26 cellular contexts compared by ENCODE assay signal in genomic region chr22:33030923-33031525, GRCh38. TPM values are rescaled to one million over a fixed set of nuclear protein-coding genes. Genes with fewer than 3 reads are reported as not detected.
"Had no signal": no experiment of that assay in that cellular context is flagged by ENCODE, and none has a peak within 500 bp of the region (broad histone marks: within the 10 kb centered on the region; RNA-seq: fewer than 3 reads in every experiment).

No MANE protein-coding gene starts in this region.

- H3K4me3 ChIP-seq: hepatocyte, left lung, pancreas, psoas muscle, vagina had no signal

- H3K27ac Mint-ChIP-seq: activated B cell treated with CpG ODN at 0.5 μM for 24 hours; activated CD4-positive, alpha-beta T cell treated with anti-CD3 and anti-CD28 coated beads for 36 hours; activated naive CD4-positive, alpha-beta T cell treated with anti-CD3 and anti-CD28 coated beads for 36 hours; activated naive CD8-positive, alpha-beta T cell treated with anti-CD3 and anti-CD28 coated beads, Interleukin-2, amount 10 ng/mL, durations not matched to agents 7 days and 5 days; immature natural killer cell; mesothelial cell of epicardium; naive thymus-derived CD8-positive, alpha-beta T cell had no signal

- H3K4me1 ChIP-seq: left lung, pancreas, psoas muscle, vagina had no signal

- ATAC-seq: activated CD4-positive, alpha-beta T cell treated with anti-CD3 and anti-CD28 coated beads for 36 hours; activated T-cell treated with anti-CD3 and anti-CD28 coated beads, Interleukin-2, amount 50 U/mL, for 4 hours; left lung; naive thymus-derived CD8-positive, alpha-beta T cell; pancreas; psoas muscle; right cardiac atrium had no signal

- H3K27ac ChIP-seq: hepatocyte, left lung, neutrophil, pancreas, psoas muscle, vagina had no signal

- H3K4me3 Mint-ChIP-seq: activated B cell treated with CpG ODN at 0.5 μM for 24 hours; activated CD4-positive, alpha-beta T cell treated with anti-CD3 and anti-CD28 coated beads for 36 hours; activated naive CD4-positive, alpha-beta T cell treated with anti-CD3 and anti-CD28 coated beads for 36 hours; activated naive CD8-positive, alpha-beta T cell treated with anti-CD3 and anti-CD28 coated beads, Interleukin-2, amount 10 ng/mL, durations not matched to agents 7 days and 5 days; activated T-cell treated with anti-CD3 and anti-CD28 coated beads, Interleukin-2, amount 50 U/mL, for 4 hours; immature natural killer cell; mesothelial cell of epicardium; naive thymus-derived CD8-positive, alpha-beta T cell had no signal

- H3K27me3 Mint-ChIP-seq: activated naive CD8-positive, alpha-beta T cell treated with anti-CD3 and anti-CD28 coated beads, Interleukin-2, amount 10 ng/mL, durations not matched to agents 7 days and 5 days had no signal

- H3K79me2 ChIP-seq: hepatocyte had no signal

- H3K36me3 ChIP-seq: left lung, neutrophil, pancreas, vagina had no signal

- DNase-seq: activated B cell treated with CpG ODN at 0.5 μM for 24 hours; activated CD4-positive, alpha-beta T cell treated with anti-CD3 and anti-CD28 coated beads for 36 hours; activated CD4-positive, alpha-beta T cell treated with anti-CD3 and anti-CD28 coated beads, Interleukin-2, amount 50 U/mL, for 4 hours; activated CD8-positive, alpha-beta memory T cell treated with anti-CD3 and anti-CD28 coated beads for 24 hours; activated CD8-positive, alpha-beta memory T cell treated with anti-CD3 and anti-CD28 coated beads, Interleukin-2, amount 50 U/mL, for 4 hours; activated effector memory CD4-positive, alpha-beta T cell treated with Interleukin-2 at 50 U/mL for 16 hours; activated naive CD4-positive, alpha-beta T cell treated with anti-CD3 and anti-CD28 coated beads for 36 hours; activated naive CD8-positive, alpha-beta T cell treated with anti-CD3 and anti-CD28 coated beads, Interleukin-2, amount 10 ng/mL, durations not matched to agents 7 days and 5 days; activated T-cell treated with anti-CD3 and anti-CD28 coated beads, Interleukin-2, amount 50 U/mL, for 4 hours; amniotic stem cell; foreskin melanocyte; immature natural killer cell; kidney glomerular epithelial cell; left lung; naive thymus-derived CD8-positive, alpha-beta T cell; pancreas; psoas muscle; right cardiac atrium; stimulated activated CD4-positive, alpha-beta T cell treated with anti-CD3 and anti-CD28 coated beads, Interleukin-1b, Interleukin-23, amount 100 ng/mL, for 48 hours; T-helper 1 cell; trophoblast cell had no signal

- H3K4me2 ChIP-seq: hepatocyte had no signal

- H3K27me3 ChIP-seq: hepatocyte, pancreas, vagina had no signal

- H3K4me1 Mint-ChIP-seq: activated B cell treated with CpG ODN at 0.5 μM for 24 hours; activated CD4-positive, alpha-beta T cell treated with anti-CD3 and anti-CD28 coated beads for 36 hours; activated naive CD8-positive, alpha-beta T cell treated with anti-CD3 and anti-CD28 coated beads, Interleukin-2, amount 10 ng/mL, durations not matched to agents 7 days and 5 days; immature natural killer cell; mesothelial cell of epicardium; naive thymus-derived CD8-positive, alpha-beta T cell had no signal

- H3K36me3 Mint-ChIP-seq: activated naive CD8-positive, alpha-beta T cell treated with anti-CD3 and anti-CD28 coated beads, Interleukin-2, amount 10 ng/mL, durations not matched to agents 7 days and 5 days; immature natural killer cell; mesothelial cell of epicardium; naive thymus-derived CD8-positive, alpha-beta T cell had no signal

- H3K9me3 Mint-ChIP-seq: activated B cell treated with CpG ODN at 0.5 μM for 24 hours; activated naive CD4-positive, alpha-beta T cell treated with anti-CD3 and anti-CD28 coated beads for 36 hours; activated naive CD8-positive, alpha-beta T cell treated with anti-CD3 and anti-CD28 coated beads, Interleukin-2, amount 10 ng/mL, durations not matched to agents 7 days and 5 days; activated T-cell treated with anti-CD3 and anti-CD28 coated beads, Interleukin-2, amount 50 U/mL, for 4 hours; immature natural killer cell; mesothelial cell of epicardium; naive thymus-derived CD8-positive, alpha-beta T cell had no signal

RNA-seq across cellular contexts. Expression of gene SYN3, which starts 27.2 kb away (rescaled TPM):
- total RNA-seq: activated CD4-positive, alpha-beta T cell treated with anti-CD3 and anti-CD28 coated beads for 36 hours; activated naive CD4-positive, alpha-beta T cell treated with anti-CD3 and anti-CD28 coated beads for 36 hours; activated naive CD8-positive, alpha-beta T cell treated with anti-CD3 and anti-CD28 coated beads, Interleukin-2, amount 10 ng/mL, durations not matched to agents 7 days and 5 days; activated T-cell treated with anti-CD3 and anti-CD28 coated beads, Interleukin-2, amount 50 U/mL, for 4 hours; chondrocyte; vagina had no signal
- polyA plus RNA-seq: immature natural killer cell; naive thymus-derived CD8-positive, alpha-beta T cell had no signal
